In genomic region chr2:240604939-240605716, GRCh38 we compare ENCODE assay signal across 14 cellular contexts. TPM values are rescaled to one million over a fixed set of nuclear protein-coding genes. Genes with fewer than 3 reads are reported as not detected.
DNase-seq lines count a peak whose midpoint lies in the region; ATAC-seq, FAIRE-seq and TF ChIP-seq lines count a peak whose summit lies in the region.
"Had no signal": no experiment of that assay in that cellular context is flagged by ENCODE, and none has a peak within 500 bp of the region (broad histone marks: within the 10 kb centered on the region; RNA-seq: fewer than 3 reads in every experiment).

No MANE protein-coding gene starts in this region.

- in situ Hi-C loops in K562 (cut with MboI): no loop called here

- peaks cover 0 to 16% (median 0%) of the 10 kb centered on the region in 9 donors for H3K36me3 ChIP-seq in heart right ventricle
- H3K36me3 ChIP-seq in K562 (ENCODE audit: control insufficient read depth, insufficient read depth, low read length): no peaks in the 10 kb centered on the region
- H3K36me3 ChIP-seq in mucosa of descending colon (ENCODE audit: low read depth): no peaks in the 10 kb centered on the region

- H3K27me3 ChIP-seq in heart right ventricle (no peaks in the 10 kb centered on the region), K562 (ENCODE audit: control insufficient read depth in 2 of 2, insufficient read depth in 2 of 2, low read length in 2 of 2) (no peaks in the 10 kb centered on the region)

- no peak for TF ChIP-seq RAD21 in K562 (CRISPR knock-in tag; conservative IDR thresholded peaks at IDR 0.05 in 1 of 2, IDR thresholded peaks at IDR 0.05 in 1 of 2)

- H3K4me2 ChIP-seq in K562 (ENCODE audit: insufficient read depth, low read length): peak overlapping the region; percentile 50; the same call in 1 of the 2 replicates
- H3K4me2 ChIP-seq: SK-N-SH had no signal

- POLR2A ChIA-PET in K562 (lab: Yijun Ruan, JAX) (interaction anchor here (0.7 kb wide), 2 partner anchors 339 to 1320 kb away, joined by 3 read pairs; no protein-coding TSS in a partner anchor), GM10248 (lab: Yijun Ruan, JAX) (interaction anchor here (1.9 kb wide), 1 partner anchor 21 kb away, joined by 4 read pairs; no protein-coding TSS in a partner anchor)

- H4K20me1 ChIP-seq in K562 (replicated peaks; ENCODE audit: control insufficient read depth, insufficient read depth, low read length): no peaks in the 10 kb centered on the region

- peak overlapping the region in 1 of 2 experiments; percentile 75; a peak in 2 of 4 replicates for H3K9ac ChIP-seq in K562 (ENCODE audit: insufficient read depth in 1 of 2, low read depth in 2 of 2, low read length in 2 of 2)
- H3K9ac ChIP-seq: SK-N-SH had no signal

- H3K9me3 ChIP-seq in heart right ventricle (no peaks in the 10 kb centered on the region), K562 (replicated peaks; ENCODE audit: control insufficient read depth, insufficient read depth, low read depth, low read length) (no peaks in the 10 kb centered on the region), mucosa of descending colon (no peaks in the 10 kb centered on the region)
- H3K9me3 ChIP-seq: SK-N-SH had no signal

- peaks cover 0 to 12% (median 8%) of the 10 kb centered on the region in 9 donors for H3K4me1 ChIP-seq in heart right ventricle
- peaks cover 4 to 29% of the 10 kb centered on the region in 2 experiments; a peak in 3 of 5 replicates for H3K4me1 ChIP-seq in K562 (replicated peaks in 1 of 2; ENCODE audit: control insufficient read depth in 2 of 2, insufficient read depth in 2 of 2, low read length in 2 of 2)
- H3K4me1 ChIP-seq in mucosa of descending colon (ENCODE audit: low read depth): peaks cover 17% of the 10 kb centered on the region

- no peak for ATAC-seq in left cardiac atrium
- no peak for ATAC-seq in heart right ventricle
- no peak for ATAC-seq in K562
- peak; percentile 91 for ATAC-seq in mucosa of descending colon
- ATAC-seq in GM18867 (IDR thresholded peaks at IDR 0.05; ENCODE audit: unreplicated experiment): no peak

- H3K4me3 ChIP-seq in heart right ventricle: no peak overlapping the region
- no peak overlapping the region for H3K4me3 ChIP-seq in K562
- peak overlapping the region; percentile 22 for H3K4me3 ChIP-seq in mucosa of descending colon
- H3K4me3 ChIP-seq: GM12878 had no signal

- TF ChIP-seq POLR2A in K562 (conservative IDR thresholded peaks at IDR 0.05): no peak

- CTCF ChIA-PET in K562 (lab: Yijun Ruan, JAX; ENCODE audit: low intra/inter-chr PET ratio): no interaction called here
- CTCF ChIA-PET in GM10248 (lab: Yijun Ruan, JAX): interaction anchor here (0.8 to 1.0 kb wide), 2 partner anchors 16 to 38 kb away, joined by 3 read pairs; no protein-coding TSS in a partner anchor

- DNase-seq in left cardiac atrium (peak; percentile 7), heart right ventricle (no peak), K562 (ENCODE audit: extremely low read depth in 1 of 4, low spot score in 3 of 4) (no peak), mucosa of descending colon (peak; percentile 85 to 90 (median 88)), GM10248 (ENCODE audit: extremely low spot score) (no peak), anterior cingulate cortex (lab: John Stamatoyannopoulos, UW) (no peak)
- DNase-seq: NCI-H1048, NCI-H2171 treated with DMSO at 0.1 percent for 48 hours had no signal

- H3K9me1 ChIP-seq in K562 (ENCODE audit: control insufficient read depth, insufficient read depth, low read length): no peaks in the 10 kb centered on the region

- 85 to 86% methylated on average over 19 of the region's 19 CpGs for WGBS in heart right ventricle, 2 donors
- 71% methylated on average over 12 of the region's 19 CpGs for WGBS in K562 (ENCODE audit: insufficient coverage, low coverage, missing lambda C conversion rate)

- TF ChIP-seq CTCF in heart right ventricle (IDR thresholded peaks at IDR 0.05): no peak
- no peak for TF ChIP-seq CTCF in K562 (IDR thresholded peaks at IDR 0.05 in 2 of 3, conservative IDR thresholded peaks at IDR 0.05 in 1 of 3; ENCODE audit: insufficient read depth in 2 of 3, low read depth in 1 of 3, low read length in 3 of 3)
- no peak for TF ChIP-seq CTCF in mucosa of descending colon (IDR thresholded peaks at IDR 0.05)
- TF ChIP-seq CTCF in GM10248 (IDR thresholded peaks at IDR 0.05; ENCODE audit: control extremely low read depth, extremely low read depth, low read depth, missing control alignments): no peak

- no peak overlapping the region for H3K27ac ChIP-seq in heart right ventricle
- no peak overlapping the region for H3K27ac ChIP-seq in K562 (ENCODE audit: extremely low read depth, low read depth, low read length)
- peak overlapping the region; percentile 58 for H3K27ac ChIP-seq in temporal lobe (ENCODE audit: low read depth, low read length)

- H3K79me2 ChIP-seq in K562 (ENCODE audit: control insufficient read depth, insufficient read depth, low read length): no peaks in the 10 kb centered on the region

- FAIRE-seq in K562 (lab: Jason Lieb, UNC): no peak
- FAIRE-seq: colon, GM12878 had no signal

- peak overlapping the region; percentile 84 for H2AFZ ChIP-seq in K562 (ENCODE audit: low read depth, low read length)

- BruUV-seq in K562 (replicated peaks; lab: Mats Ljungman, UMichigan): no TSS peak

- intact Hi-C loops in left cardiac atrium (cut with DNase I): no loop called here
- intact Hi-C loops in heart right ventricle (cut with DNase I): loop anchor here in 1 of 10 donors (5.0 kb wide), 1 partner anchor 237 kb away; no protein-coding TSS in a partner anchor
- intact Hi-C loops in K562 (cut with micrococcal nuclease): loop anchor here (1.0 kb wide), 1 partner anchor 39 kb away; no protein-coding TSS in a partner anchor
- intact Hi-C loops in mucosa of descending colon (cut with DNase I, micrococcal nuclease): no loop called here

- no peak for TF ChIP-seq EP300 in K562 (IDR thresholded peaks at IDR 0.05; ENCODE audit: low read length)

RNA-seq across cellular contexts. Expression of gene CAPN10, which starts 18.6 kb away (rescaled TPM):
- total RNA-seq in left cardiac atrium (10 to 100 TPM; 17.9 to 26.6 TPM), heart right ventricle (10 to 100 TPM; 16.8 to 73.8 (median 21.0) TPM), K562 (2014; rRNA removed) (18.6 and 24.3 TPM in 2 replicates), K562 (2014; rRNA removed; fragmentation: Illumina TruSeq; extraction: Trizol) (3.7 and 4.1 TPM in 2 replicates), K562 (2015; rRNA removed; fragmentation: Illumina TruSeq; extraction: Trizol) (10.4 and 14.5 TPM in 2 replicates), K562 (2021) (19.3 and 25.3 TPM in 2 replicates), mucosa of descending colon (10 to 100 TPM; 34.0 to 55.5 (median 40.4) TPM), temporal lobe (18.2 TPM)
- polyA plus RNA-seq in heart right ventricle (10 to 100 TPM; 19.1 to 89.5 TPM), K562 (2011; rRNA removed) (8.4 and 14.0 TPM in 2 replicates), K562 (2014; fragmentation: Illumina TruSeq; extraction: Trizol) (4.7 and 8.9 TPM in 2 replicates), K562 (2014; fragmentation: Nextera tagmentation; extraction: Ambion mirVana) (under 1 TPM; 0.08 to 0.41 TPM), K562 (2014; rRNA removed) (26.1 and 26.8 TPM in 2 replicates)
- total RNA-seq in K562 (2011; cell fraction: chromatin; rRNA removed; ENCODE audit: low replicate concordance): 47.6 and 128 TPM in 2 replicates
- total RNA-seq in K562 (2011; cell fraction: nucleolus; rRNA removed): 79.5 and 81.2 TPM in 2 replicates
- total RNA-seq in K562 (2011; cell fraction: nucleoplasm; rRNA removed): 52.6 and 61.5 TPM in 2 replicates
- polyA plus RNA-seq in K562 (2011; cell fraction: cytosol; rRNA removed): 8.3 and 17.5 TPM in 2 replicates
- polyA plus RNA-seq in K562 (2011; cell fraction: nucleus; rRNA removed): 81.9 and 107 TPM in 2 replicates
- 11.4 and 22.7 TPM in 2 replicates for polyA plus RNA-seq in K562 (2012)
- polyA minus RNA-seq in K562 (2011; rRNA and poly(A)+ RNA removed): 3.7 and 4.6 TPM in 2 replicates
- 7.4 and 9.3 TPM in 2 replicates for polyA minus RNA-seq in K562 (2011; cell fraction: cytosol; rRNA and poly(A)+ RNA removed)
- 26.9 and 33.0 TPM in 2 replicates for polyA minus RNA-seq in K562 (2011; cell fraction: nucleus; rRNA and poly(A)+ RNA removed)

RNA-seq across cellular contexts. Expression of gene GPR35, which starts 20.2 kb away (rescaled TPM):
- 1 to 10 TPM; 1.1 to 1.3 TPM for total RNA-seq in left cardiac atrium
- 1 to 10 TPM in 4 of 10 donors, under 1 TPM in 6; 0.40 to 2.1 (median 0.86) TPM for total RNA-seq in heart right ventricle
- polyA plus RNA-seq in heart right ventricle: 1 to 10 TPM; 1.4 to 5.2 TPM
- total RNA-seq in K562 (2011; cell fraction: chromatin; rRNA removed; ENCODE audit: low replicate concordance): 0.40 and 0.76 TPM in 2 replicates
- 0.50 and 0.53 TPM in 2 replicates for total RNA-seq in K562 (2011; cell fraction: nucleolus; rRNA removed)
- total RNA-seq in K562 (2011; cell fraction: nucleoplasm; rRNA removed): 0.73 TPM in 1 of 2 replicates, not detected in the other
- 0.50 TPM in 1 of 2 replicates, not detected in the other for total RNA-seq in K562 (2014; rRNA removed)
- total RNA-seq in K562 (2014; rRNA removed; fragmentation: Illumina TruSeq; extraction: Trizol): 0.07 TPM in 1 of 2 replicates, not detected in the other
- total RNA-seq in K562 (2015; rRNA removed; fragmentation: Illumina TruSeq; extraction: Trizol): 0.29 and 0.34 TPM in 2 replicates
- total RNA-seq in K562 (2021): 0.20 and 0.33 TPM in 2 replicates
- polyA plus RNA-seq in K562 (2011; rRNA removed): 0.04 and 0.19 TPM in 2 replicates
- polyA plus RNA-seq in K562 (2011; cell fraction: cytosol; rRNA removed): 0.13 and 0.25 TPM in 2 replicates
- polyA plus RNA-seq in K562 (2011; cell fraction: nucleus; rRNA removed): 1.2 TPM in 2 replicates
- polyA plus RNA-seq in K562 (2012): 0.29 and 1.5 TPM in 2 replicates
- polyA plus RNA-seq in K562 (2014; fragmentation: Illumina TruSeq; extraction: Trizol): 0.08 TPM in 1 of 2 replicates, not detected in the other
- not detected for polyA plus RNA-seq in K562 (2014; fragmentation: Nextera tagmentation; extraction: Ambion mirVana)
- polyA plus RNA-seq in K562 (2014; rRNA removed): 0.12 and 0.29 TPM in 2 replicates
- 0.11 and 0.15 TPM in 2 replicates for polyA minus RNA-seq in K562 (2011; rRNA and poly(A)+ RNA removed)
- not detected in 2 replicates for polyA minus RNA-seq in K562 (2011; cell fraction: cytosol; rRNA and poly(A)+ RNA removed)
- 0.13 and 0.22 TPM in 2 replicates for polyA minus RNA-seq in K562 (2011; cell fraction: nucleus; rRNA and poly(A)+ RNA removed)
- total RNA-seq in mucosa of descending colon: 100 to 1,000 TPM in 1 of 3 donors, 10 to 100 TPM in 2; 47.1 to 132 (median 76.8) TPM
- 0.98 TPM for total RNA-seq in temporal lobe
- polyA plus RNA-seq: IgD-negative memory B cell had no signal

RNA-seq across cellular contexts. Expression of gene RNPEPL1, which starts 36.8 kb away (rescaled TPM):
- total RNA-seq in left cardiac atrium (10 to 100 TPM; 47.3 to 67.6 TPM), heart right ventricle (100 to 1,000 TPM in 2 of 10 donors, 10 to 100 TPM in 8; 62.8 to 116 (median 73.3) TPM), K562 (2014; rRNA removed) (15.7 and 25.3 TPM in 2 replicates), K562 (2014; rRNA removed; fragmentation: Illumina TruSeq; extraction: Trizol) (1.7 and 2.5 TPM in 2 replicates), K562 (2015; rRNA removed; fragmentation: Illumina TruSeq; extraction: Trizol) (7.0 and 7.1 TPM in 2 replicates), K562 (2021) (38.3 and 38.7 TPM in 2 replicates), mucosa of descending colon (100 to 1,000 TPM in 1 of 3 donors, 10 to 100 TPM in 2; 76.4 to 119 (median 76.9) TPM), temporal lobe (7.1 TPM)
- polyA plus RNA-seq in heart right ventricle (100 to 1,000 TPM in 1 of 2 donors, 10 to 100 TPM in 1; 76.7 to 247 TPM), K562 (2011; rRNA removed) (5.5 and 10.0 TPM in 2 replicates), K562 (2014; fragmentation: Illumina TruSeq; extraction: Trizol) (5.6 and 21.3 TPM in 2 replicates), K562 (2014; fragmentation: Nextera tagmentation; extraction: Ambion mirVana) (under 1 TPM; 0.07 to 0.45 TPM), K562 (2014; rRNA removed) (21.9 and 28.2 TPM in 2 replicates)
- 13.5 and 56.3 TPM in 2 replicates for total RNA-seq in K562 (2011; cell fraction: chromatin; rRNA removed; ENCODE audit: low replicate concordance)
- total RNA-seq in K562 (2011; cell fraction: nucleolus; rRNA removed): 37.2 and 53.2 TPM in 2 replicates
- 20.7 and 21.8 TPM in 2 replicates for total RNA-seq in K562 (2011; cell fraction: nucleoplasm; rRNA removed)
- polyA plus RNA-seq in K562 (2011; cell fraction: cytosol; rRNA removed): 12.6 and 28.4 TPM in 2 replicates
- 56.7 and 79.9 TPM in 2 replicates for polyA plus RNA-seq in K562 (2011; cell fraction: nucleus; rRNA removed)
- 21.9 and 55.2 TPM in 2 replicates for polyA plus RNA-seq in K562 (2012)
- 1.9 and 3.7 TPM in 2 replicates for polyA minus RNA-seq in K562 (2011; rRNA and poly(A)+ RNA removed)
- 29.7 and 42.0 TPM in 2 replicates for polyA minus RNA-seq in K562 (2011; cell fraction: cytosol; rRNA and poly(A)+ RNA removed)
- 17.6 and 18.4 TPM in 2 replicates for polyA minus RNA-seq in K562 (2011; cell fraction: nucleus; rRNA and poly(A)+ RNA removed)

RNA-seq across cellular contexts. Expression of gene DUSP28, which starts 45.0 kb away (rescaled TPM):
- total RNA-seq in left cardiac atrium: 1 to 10 TPM; 8.1 to 8.2 TPM
- total RNA-seq in heart right ventricle: 10 to 100 TPM; 10.6 to 22.1 (median 15.4) TPM
- polyA plus RNA-seq in heart right ventricle: 1 to 10 TPM; 4.7 to 7.3 TPM
- 9.2 and 12.9 TPM in 2 replicates for total RNA-seq in K562 (2011; cell fraction: chromatin; rRNA removed; ENCODE audit: low replicate concordance)
- 7.8 and 10.5 TPM in 2 replicates for total RNA-seq in K562 (2011; cell fraction: nucleolus; rRNA removed)
- total RNA-seq in K562 (2011; cell fraction: nucleoplasm; rRNA removed): 11.3 and 11.6 TPM in 2 replicates
- total RNA-seq in K562 (2014; rRNA removed): 5.1 and 5.6 TPM in 2 replicates
- total RNA-seq in K562 (2014; rRNA removed; fragmentation: Illumina TruSeq; extraction: Trizol): 4.2 and 5.8 TPM in 2 replicates
- total RNA-seq in K562 (2015; rRNA removed; fragmentation: Illumina TruSeq; extraction: Trizol): 3.6 and 4.3 TPM in 2 replicates
- 3.3 and 6.3 TPM in 2 replicates for total RNA-seq in K562 (2021)
- 7.5 and 8.1 TPM in 2 replicates for polyA plus RNA-seq in K562 (2011; rRNA removed)
- 6.5 and 7.1 TPM in 2 replicates for polyA plus RNA-seq in K562 (2011; cell fraction: cytosol; rRNA removed)
- polyA plus RNA-seq in K562 (2011; cell fraction: nucleus; rRNA removed): 6.2 and 6.6 TPM in 2 replicates
- polyA plus RNA-seq in K562 (2012): 5.6 and 7.6 TPM in 2 replicates
- 4.1 and 4.7 TPM in 2 replicates for polyA plus RNA-seq in K562 (2014; fragmentation: Illumina TruSeq; extraction: Trizol)
- polyA plus RNA-seq in K562 (2014; fragmentation: Nextera tagmentation; extraction: Ambion mirVana): 1 to 10 TPM; 2.8 to 4.2 TPM
- polyA plus RNA-seq in K562 (2014; rRNA removed): 4.7 and 5.4 TPM in 2 replicates
- polyA minus RNA-seq in K562 (2011; rRNA and poly(A)+ RNA removed): 4.2 and 5.7 TPM in 2 replicates
- 1.2 and 2.1 TPM in 2 replicates for polyA minus RNA-seq in K562 (2011; cell fraction: cytosol; rRNA and poly(A)+ RNA removed)
- polyA minus RNA-seq in K562 (2011; cell fraction: nucleus; rRNA and poly(A)+ RNA removed): 3.4 and 3.8 TPM in 2 replicates
- 1 to 10 TPM; 3.5 to 5.3 (median 4.3) TPM for total RNA-seq in mucosa of descending colon
- total RNA-seq in temporal lobe: 4.7 TPM

RNA-seq across cellular contexts. Expression of gene ANKMY1, which starts 47.3 kb away (rescaled TPM):
- 1 to 10 TPM; 4.9 to 8.1 TPM for total RNA-seq in left cardiac atrium
- 1 to 10 TPM; 3.8 to 7.8 (median 5.3) TPM for total RNA-seq in heart right ventricle
- 10 to 100 TPM in 1 of 2 donors, 1 to 10 TPM in 1; 1.9 to 15.6 TPM for polyA plus RNA-seq in heart right ventricle
- 94.4 and 106 TPM in 2 replicates for total RNA-seq in K562 (2011; cell fraction: chromatin; rRNA removed; ENCODE audit: low replicate concordance)
- 48.0 and 49.5 TPM in 2 replicates for total RNA-seq in K562 (2011; cell fraction: nucleolus; rRNA removed)
- total RNA-seq in K562 (2011; cell fraction: nucleoplasm; rRNA removed): 47.5 and 60.0 TPM in 2 replicates
- 7.7 and 8.2 TPM in 2 replicates for total RNA-seq in K562 (2014; rRNA removed)
- total RNA-seq in K562 (2014; rRNA removed; fragmentation: Illumina TruSeq; extraction: Trizol): 4.4 and 6.4 TPM in 2 replicates
- total RNA-seq in K562 (2015; rRNA removed; fragmentation: Illumina TruSeq; extraction: Trizol): 10.7 and 12.3 TPM in 2 replicates
- total RNA-seq in K562 (2021): 15.1 and 16.0 TPM in 2 replicates
- 13.0 and 18.7 TPM in 2 replicates for polyA plus RNA-seq in K562 (2011; rRNA removed)
- polyA plus RNA-seq in K562 (2011; cell fraction: cytosol; rRNA removed): 13.4 and 18.3 TPM in 2 replicates
- polyA plus RNA-seq in K562 (2011; cell fraction: nucleus; rRNA removed): 66.3 and 91.6 TPM in 2 replicates
- polyA plus RNA-seq in K562 (2012): 12.3 and 19.9 TPM in 2 replicates
- polyA plus RNA-seq in K562 (2014; fragmentation: Illumina TruSeq; extraction: Trizol): 12.4 and 13.8 TPM in 2 replicates
- under 1 TPM; 0.75 to 0.87 TPM for polyA plus RNA-seq in K562 (2014; fragmentation: Nextera tagmentation; extraction: Ambion mirVana)
- polyA plus RNA-seq in K562 (2014; rRNA removed): 11.7 and 11.9 TPM in 2 replicates
- polyA minus RNA-seq in K562 (2011; rRNA and poly(A)+ RNA removed): 22.6 and 23.1 TPM in 2 replicates
- 9.9 and 13.2 TPM in 2 replicates for polyA minus RNA-seq in K562 (2011; cell fraction: cytosol; rRNA and poly(A)+ RNA removed)
- polyA minus RNA-seq in K562 (2011; cell fraction: nucleus; rRNA and poly(A)+ RNA removed): 34.6 and 45.8 TPM in 2 replicates
- 10 to 100 TPM; 23.0 to 32.7 (median 23.5) TPM for total RNA-seq in mucosa of descending colon
- total RNA-seq in temporal lobe: 7.1 TPM

Comparison
In these comparisons a context has a peak if more than half of its experiments do, and no peak if none do; other contexts are left out.
1. DNase-seq: peak in left cardiac atrium (single experiment) and mucosa of descending colon (3 of 3); none in heart right ventricle (0 of 2), K562 (0 of 4), GM10248 (single experiment) and anterior cingulate cortex (0 of 58).
2. RNA of gene GPR35, which starts 20.2 kb away (total RNA-seq): 47.1 to 132 TPM in mucosa of descending colon; 1.1 to 1.3 TPM in left cardiac atrium, 0.98 TPM in temporal lobe (single experiment), 0.40 to 2.1 TPM in heart right ventricle and 0.07 to 0.76 TPM in K562; every median in the first group is over 10 times any median in the second.